ENCODE assay signal across 23 cellular contexts in genomic region chr14:75402867-75403413, GRCh38. TPM values are rescaled to one million over a fixed set of nuclear protein-coding genes. Genes with fewer than 3 reads are reported as not detected.
DNase-seq lines count a peak whose midpoint lies in the region; ATAC-seq, FAIRE-seq and TF ChIP-seq lines count a peak whose summit lies in the region.
"Had no signal": no experiment of that assay in that cellular context is flagged by ENCODE, and none has a peak within 500 bp of the region (broad histone marks: within the 10 kb centered on the region; RNA-seq: fewer than 3 reads in every experiment).

No MANE protein-coding gene starts in this region.

- no peak overlapping the region for H3K4me2 ChIP-seq in DND-41 (ENCODE audit: insufficient read depth, low read length)
- no peak overlapping the region for H3K4me2 ChIP-seq in K562 (ENCODE audit: insufficient read depth, low read length)

- no peak for TF ChIP-seq POLR2A in K562 (conservative IDR thresholded peaks at IDR 0.05)

- no TSS peak for BruUV-seq in K562 (replicated peaks; lab: Mats Ljungman, UMichigan)

- peaks cover 23% of the 10 kb centered on the region for H3K27me3 ChIP-seq in DND-41 (ENCODE audit: insufficient read depth, low read length, poor library complexity)
- H3K27me3 ChIP-seq in K562 (ENCODE audit: control insufficient read depth in 2 of 2, insufficient read depth in 2 of 2, low read length in 2 of 2) = no peaks in the 10 kb centered on the region

- WGBS in K562 (ENCODE audit: insufficient coverage, low coverage, missing lambda C conversion rate) = 24% methylated on average over 2 of the region's 5 CpGs

- FAIRE-seq in K562 (lab: Jason Lieb, UNC) = no peak
- FAIRE-seq: GM12891, H54 had no signal

- H3K9ac ChIP-seq in DND-41 (ENCODE audit: low read depth, low read length) = no peak overlapping the region
- H3K9ac ChIP-seq in K562 (ENCODE audit: insufficient read depth in 1 of 2, low read depth in 2 of 2, low read length in 2 of 2) = no peak overlapping the region

- DNase-seq in AML-193 (lab: John Stamatoyannopoulos, UW) (peak; percentile 7 to 13), DND-41 (no peak), NAMALWA (ENCODE audit: low spot score) (peak; percentile 10), K562 (ENCODE audit: extremely low read depth in 1 of 4, low spot score in 3 of 4) (peak in 1 of 4 experiments; percentile 13), NCI-H510A (lab: John Stamatoyannopoulos, UW) (no peak)
- DNase-seq in activated CD8-positive, alpha-beta memory T cell treated with anti-CD3 and anti-CD28 coated beads, Interleukin-2, amount 50 U/mL, for 48 hours = no peak
- DNase-seq: C1 segment of cervical spinal cord, GF-D8, IMR-90, MM.1S, NCI-H1417 treated with DMSO at 0.1 percent for 48 hours, NCI-H187 treated with DMSO at 0.1 percent for 48 hours, NCI-H2171 treated with DMSO at 0.1 percent for 48 hours, NCI-H446 treated with DMSO at 0.1 percent for 48 hours, NCI-H748 treated with DMSO at 0.1 percent for 48 hours, SHP77, T-cell had no signal

- H2AFZ ChIP-seq in DND-41 (ENCODE audit: low read depth, low read length) = no peak overlapping the region
- peak overlapping the region; percentile 51 for H2AFZ ChIP-seq in K562 (ENCODE audit: low read depth, low read length)

- H3K9me3 ChIP-seq in DND-41 (ENCODE audit: insufficient read depth, low read length, severe bottlenecking) (no peaks in the 10 kb centered on the region), K562 (replicated peaks; ENCODE audit: control insufficient read depth, insufficient read depth, low read depth, low read length) (0 out of 2 replicates have a peak, but pooled peaks cover 2% of the 10 kb centered on the region)

- H3K4me1 ChIP-seq in DND-41 (ENCODE audit: insufficient read depth, low read length) (no peaks in the 10 kb centered on the region), K562 (replicated peaks in 1 of 2; ENCODE audit: control insufficient read depth in 2 of 2, insufficient read depth in 2 of 2, low read length in 2 of 2) (peaks cover 0 to 4% of the 10 kb centered on the region in 2 experiments; a peak in 2 of 5 replicates)

- H3K36me3 ChIP-seq in DND-41 (ENCODE audit: insufficient read depth, low read length) (no peaks in the 10 kb centered on the region), K562 (ENCODE audit: control insufficient read depth, insufficient read depth, low read length) (no peaks in the 10 kb centered on the region)

- H3K79me2 ChIP-seq in DND-41 (ENCODE audit: insufficient read depth, low read length) = no peaks in the 10 kb centered on the region
- no peaks in the 10 kb centered on the region for H3K79me2 ChIP-seq in K562 (ENCODE audit: control insufficient read depth, insufficient read depth, low read length)

- H3K27ac ChIP-seq in DND-41 (ENCODE audit: low read length) (no peak overlapping the region), K562 (ENCODE audit: extremely low read depth, low read depth, low read length) (no peak overlapping the region)
- H3K27ac ChIP-seq: HL-60, SK-N-MC had no signal

- H3K4me3 ChIP-seq in DND-41 (ENCODE audit: low read depth in 1 of 2, low read length in 2 of 2) (no peak overlapping the region), K562 (no peak overlapping the region)
- H3K4me3 ChIP-seq: SK-N-MC had no signal

- in situ Hi-C loops in K562 (cut with MboI) = no loop called here

- intact Hi-C loops in K562 (cut with micrococcal nuclease) = no loop called here

- no peaks in the 10 kb centered on the region for H3K9me1 ChIP-seq in K562 (ENCODE audit: control insufficient read depth, insufficient read depth, low read length)

- no peak for TF ChIP-seq RAD21 in K562 (CRISPR knock-in tag; conservative IDR thresholded peaks at IDR 0.05 in 1 of 2, IDR thresholded peaks at IDR 0.05 in 1 of 2)

- CTCF ChIA-PET in K562 (lab: Yijun Ruan, JAX; ENCODE audit: low intra/inter-chr PET ratio) = no interaction called here

- H4K20me1 ChIP-seq in DND-41 (ENCODE audit: insufficient read depth, low read length) (no peaks in the 10 kb centered on the region), K562 (replicated peaks; ENCODE audit: control insufficient read depth, insufficient read depth, low read length) (no peaks in the 10 kb centered on the region)

- peak; percentile 40; the same call in 1 of the 3 replicates for ATAC-seq in DND-41 (ENCODE audit: insufficient read depth, low read depth)
- ATAC-seq in K562 = peak; percentile 63
- no peak for ATAC-seq in HG03342 (IDR thresholded peaks at IDR 0.05; ENCODE audit: unreplicated experiment)
- ATAC-seq in GM19023 (IDR thresholded peaks at IDR 0.05; ENCODE audit: unreplicated experiment) = no peak
- ATAC-seq: T-cell had no signal

- no peak for TF ChIP-seq EP300 in K562 (IDR thresholded peaks at IDR 0.05; ENCODE audit: low read length)

- no peak for TF ChIP-seq CTCF in DND-41 (IDR thresholded peaks at IDR 0.05; ENCODE audit: borderline replicate concordance, extremely low read depth, low read length, poor library complexity, severe bottlenecking)
- no peak for TF ChIP-seq CTCF in K562 (IDR thresholded peaks at IDR 0.05 in 2 of 3, conservative IDR thresholded peaks at IDR 0.05 in 1 of 3; ENCODE audit: insufficient read depth in 2 of 3, low read depth in 1 of 3, low read length in 3 of 3)

- POLR2A ChIA-PET in K562 (lab: Yijun Ruan, JAX) = no interaction called here

TF ChIP-seq in K562, 482 proteins besides CTCF, POLR2A, EP300 and RAD21 (continues in another document):
- TF ChIP-seq, protein P1, sequence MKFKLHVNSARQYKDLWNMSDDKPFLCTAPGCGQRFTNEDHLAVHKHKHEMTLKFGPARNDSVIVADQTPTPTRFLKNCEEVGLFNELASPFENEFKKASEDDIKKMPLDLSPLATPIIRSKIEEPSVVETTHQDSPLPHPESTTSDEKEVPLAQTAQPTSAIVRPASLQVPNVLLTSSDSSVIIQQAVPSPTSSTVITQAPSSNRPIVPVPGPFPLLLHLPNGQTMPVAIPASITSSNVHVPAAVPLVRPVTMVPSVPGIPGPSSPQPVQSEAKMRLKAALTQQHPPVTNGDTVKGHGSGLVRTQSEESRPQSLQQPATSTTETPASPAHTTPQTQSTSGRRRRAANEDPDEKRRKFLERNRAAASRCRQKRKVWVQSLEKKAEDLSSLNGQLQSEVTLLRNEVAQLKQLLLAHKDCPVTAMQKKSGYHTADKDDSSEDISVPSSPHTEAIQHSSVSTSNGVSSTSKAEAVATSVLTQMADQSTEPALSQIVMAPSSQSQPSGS (CRISPR knock-in tag; IDR thresholded peaks at IDR 0.05) = no peak
- TF ChIP-seq CREM (IDR thresholded peaks at IDR 0.05; ENCODE audit: low read depth) (no peak), KAT2B (IDR thresholded peaks at IDR 0.05; ENCODE audit: low read depth, low read length) (no peak)
- TF ChIP-seq, protein P2, sequence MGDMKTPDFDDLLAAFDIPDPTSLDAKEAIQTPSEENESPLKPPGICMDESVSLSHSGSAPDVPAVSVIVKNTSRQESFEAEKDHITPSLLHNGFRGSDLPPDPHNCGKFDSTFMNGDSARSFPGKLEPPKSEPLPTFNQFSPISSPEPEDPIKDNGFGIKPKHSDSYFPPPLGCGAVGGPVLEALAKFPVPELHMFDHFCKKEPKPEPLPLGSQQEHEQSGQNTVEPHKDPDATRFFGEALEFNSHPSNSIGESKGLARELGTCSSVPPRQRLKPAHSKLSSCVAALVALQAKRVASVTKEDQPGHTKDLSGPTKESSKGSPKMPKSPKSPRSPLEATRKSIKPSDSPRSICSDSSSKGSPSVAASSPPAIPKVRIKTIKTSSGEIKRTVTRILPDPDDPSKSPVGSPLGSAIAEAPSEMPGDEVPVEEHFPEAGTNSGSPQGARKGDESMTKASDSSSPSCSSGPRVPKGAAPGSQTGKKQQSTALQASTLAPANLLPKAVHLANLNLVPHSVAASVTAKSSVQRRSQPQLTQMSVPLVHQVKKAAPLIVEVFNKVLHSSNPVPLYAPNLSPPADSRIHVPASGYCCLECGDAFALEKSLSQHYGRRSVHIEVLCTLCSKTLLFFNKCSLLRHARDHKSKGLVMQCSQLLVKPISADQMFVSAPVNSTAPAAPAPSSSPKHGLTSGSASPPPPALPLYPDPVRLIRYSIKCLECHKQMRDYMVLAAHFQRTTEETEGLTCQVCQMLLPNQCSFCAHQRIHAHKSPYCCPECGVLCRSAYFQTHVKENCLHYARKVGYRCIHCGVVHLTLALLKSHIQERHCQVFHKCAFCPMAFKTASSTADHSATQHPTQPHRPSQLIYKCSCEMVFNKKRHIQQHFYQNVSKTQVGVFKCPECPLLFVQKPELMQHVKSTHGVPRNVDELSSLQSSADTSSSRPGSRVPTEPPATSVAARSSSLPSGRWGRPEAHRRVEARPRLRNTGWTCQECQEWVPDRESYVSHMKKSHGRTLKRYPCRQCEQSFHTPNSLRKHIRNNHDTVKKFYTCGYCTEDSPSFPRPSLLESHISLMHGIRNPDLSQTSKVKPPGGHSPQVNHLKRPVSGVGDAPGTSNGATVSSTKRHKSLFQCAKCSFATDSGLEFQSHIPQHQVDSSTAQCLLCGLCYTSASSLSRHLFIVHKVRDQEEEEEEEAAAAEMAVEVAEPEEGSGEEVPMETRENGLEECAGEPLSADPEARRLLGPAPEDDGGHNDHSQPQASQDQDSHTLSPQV (IDR thresholded peaks at IDR 0.05) = no peak

RNA-seq across cellular contexts. Expression of gene JDP2, which starts 24.9 kb away (rescaled TPM):
- 1.3 and 2.2 TPM in 2 replicates for total RNA-seq in K562 (2011; cell fraction: chromatin; rRNA removed; ENCODE audit: low replicate concordance)
- total RNA-seq in K562 (2011; cell fraction: nucleolus; rRNA removed) = 0.67 and 1.3 TPM in 2 replicates
- 1.5 and 1.6 TPM in 2 replicates for total RNA-seq in K562 (2011; cell fraction: nucleoplasm; rRNA removed)
- total RNA-seq in K562 (2014; rRNA removed) (13.8 and 16.7 TPM in 2 replicates), K562 (2014; rRNA removed; fragmentation: Illumina TruSeq; extraction: Trizol) (2.5 and 3.1 TPM in 2 replicates), K562 (2015; rRNA removed; fragmentation: Illumina TruSeq; extraction: Trizol) (1.7 and 2.4 TPM in 2 replicates), K562 (2021) (8.9 and 9.6 TPM in 2 replicates)
- polyA plus RNA-seq in K562 (2011; rRNA removed) (0.78 and 4.6 TPM in 2 replicates), K562 (2014; fragmentation: Illumina TruSeq; extraction: Trizol) (4.6 and 5.4 TPM in 2 replicates), K562 (2014; fragmentation: Nextera tagmentation; extraction: Ambion mirVana) (under 1 TPM; 0.27 to 0.34 TPM), K562 (2014; rRNA removed) (8.5 and 16.5 TPM in 2 replicates)
- polyA plus RNA-seq in K562 (2011; cell fraction: cytosol; rRNA removed) = 1.1 and 4.4 TPM in 2 replicates
- polyA plus RNA-seq in K562 (2011; cell fraction: nucleus; rRNA removed) = 1.1 and 4.5 TPM in 2 replicates
- 2.0 and 14.4 TPM in 2 replicates for polyA plus RNA-seq in K562 (2012)
- 0.53 and 2.8 TPM in 2 replicates for polyA minus RNA-seq in K562 (2011; rRNA and poly(A)+ RNA removed)
- 7.4 TPM in 1 of 2 replicates, not detected in the other for polyA minus RNA-seq in K562 (2011; cell fraction: cytosol; rRNA and poly(A)+ RNA removed)
- polyA minus RNA-seq in K562 (2011; cell fraction: nucleus; rRNA and poly(A)+ RNA removed) = 0.40 and 3.4 TPM in 2 replicates

Comparison
In these comparisons a context has a peak if more than half of its experiments do, and no peak if none do; other contexts are left out.
1. DNase-seq: peak in AML-193 (2 of 2) and NAMALWA (single experiment); none in DND-41 (single experiment), activated CD8-positive, alpha-beta memory T cell treated with anti-CD3 and anti-CD28 coated beads, Interleukin-2, amount 50 U/mL, for 48 hours (single experiment) and NCI-H510A (single experiment).
2. ATAC-seq: peak in DND-41 (single experiment) and K562 (single experiment); none in HG03342 (single experiment) and GM19023 (single experiment).